In the genomic region with DNA sequence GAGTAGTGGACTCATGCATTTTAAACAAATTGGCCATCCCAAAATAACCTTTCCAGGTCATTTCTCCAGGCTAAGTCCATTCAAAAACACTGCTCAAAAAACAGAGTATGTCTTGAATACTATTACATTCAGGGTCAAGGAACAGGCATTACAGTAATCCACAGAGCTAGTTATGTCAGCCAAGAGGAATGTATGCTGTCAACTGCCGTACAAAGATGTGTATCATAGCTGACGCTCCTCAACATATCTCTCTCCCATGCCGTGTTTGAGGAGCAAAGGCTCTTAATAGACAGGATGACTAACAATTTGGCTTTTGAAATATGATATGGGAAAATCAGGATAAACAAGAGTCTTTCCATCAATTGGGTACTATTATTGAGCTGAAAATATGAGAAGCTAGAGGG, we compare ENCODE assay signal across 16 cellular contexts.
DNase-seq lines count a peak whose midpoint lies in the region; ATAC-seq, FAIRE-seq and TF ChIP-seq lines count a peak whose summit lies in the region.
"Had no signal": no experiment of that assay in that cellular context is flagged by ENCODE, and none has a peak within 500 bp of the region (broad histone marks: within the 10 kb centered on the region; RNA-seq: fewer than 3 reads in every experiment).

No MANE protein-coding gene starts in this region.

- H3K4me2 ChIP-seq in HepG2 (ENCODE audit: low read depth, low read length), result no peak overlapping the region

- DNase-seq in HepG2 (ENCODE audit: low spot score) (peak; percentile 25), right lobe of liver (no peak), amniotic epithelial cell (ENCODE audit: low read depth) (peak; percentile 97), glomerular visceral epithelial cell (ENCODE audit: extremely low spot score) (peak; percentile 85), NCI-H774 (lab: John Stamatoyannopoulos, UW) (no peak), NCI-H748 (lab: John Stamatoyannopoulos, UW; ENCODE audit: unreplicated experiment) (no peak)
- DNase-seq: activated CD8-positive, alpha-beta T cell treated with anti-CD3 and anti-CD28 coated beads for 36 hours; activated naive CD8-positive, alpha-beta T cell treated with anti-CD3 and anti-CD28 coated beads, Interleukin-2, amount 10 ng/mL, durations not matched to agents 7 days and 5 days; NCI-H2171; small intestine; stimulated activated CD8-positive, alpha-beta memory T cell treated with anti-CD3 and anti-CD28 coated beads, Interleukin-4, amount 100 ng/mL, for 48 hours had no signal

- no peaks in the 10 kb centered on the region for H3K27me3 ChIP-seq in HepG2 (ENCODE audit: control insufficient read depth in 1 of 2, insufficient read depth in 2 of 2, low read length in 2 of 2)
- H3K27me3 ChIP-seq in right lobe of liver, result no peaks in the 10 kb centered on the region

- CTCF ChIA-PET in HepG2 (lab: Yijun Ruan, JAX; ENCODE audit: low intra/inter-chr PET ratio, low total read pairs), result no interaction called here

- H3K9ac ChIP-seq in HepG2 (ENCODE audit: insufficient read depth, low read depth, low read length), result no peak overlapping the region

- no peak overlapping the region for H2AFZ ChIP-seq in HepG2 (ENCODE audit: low read length)

- no peak for TF ChIP-seq RAD21 in HepG2 (CRISPR knock-in tag; IDR thresholded peaks at IDR 0.05)

- no peaks in the 10 kb centered on the region for H3K36me3 ChIP-seq in HepG2 (replicated peaks in 1 of 2; ENCODE audit: control insufficient read depth in 1 of 2, insufficient read depth in 2 of 2, low read length in 2 of 2)
- H3K36me3 ChIP-seq in right lobe of liver, result no peaks in the 10 kb centered on the region

- no peak for TF ChIP-seq CTCF in HepG2 (CRISPR knock-in tag; IDR thresholded peaks at IDR 0.05)
- no peak for TF ChIP-seq CTCF in right lobe of liver (IDR thresholded peaks at IDR 0.05)

- TF ChIP-seq POLR2A in HepG2 (IDR thresholded peaks at IDR 0.05; ENCODE audit: insufficient read depth in 1 of 2, low read depth in 2 of 2, low read length in 2 of 2), result no peak
- no peak for TF ChIP-seq POLR2A in right lobe of liver (IDR thresholded peaks at IDR 0.05)

- no peak for FAIRE-seq in HepG2 (lab: Jason Lieb, UNC)
- FAIRE-seq: A204.1, endothelial cell of umbilical vein, small intestine had no signal

- intact Hi-C loops in HepG2 (cut with micrococcal nuclease; ENCODE audit: unreplicated experiment), result no loop called here
- intact Hi-C loops in right lobe of liver (cut with DNase I), result no loop called here

- 2% methylated on average over 3 of the region's 3 CpGs for WGBS in HepG2 (ENCODE audit: low lambda C conversion rate)
- 73% methylated on average over 3 of the region's 3 CpGs for WGBS in right lobe of liver (ENCODE audit: insufficient coverage, low coverage, low lambda C conversion rate, missing lambda C conversion rate)

- TF ChIP-seq EP300 in HepG2 (IDR thresholded peaks at IDR 0.05; ENCODE audit: low read depth in 2 of 2, low read length in 2 of 2), result no peak
- no peak for TF ChIP-seq EP300 in HepG2 (CRISPR knock-in tag; IDR thresholded peaks at IDR 0.05; ENCODE audit: borderline replicate concordance)

- H3K27ac ChIP-seq in HepG2 (ENCODE audit: extremely low read length, insufficient read depth, low read length) (no peak overlapping the region), right lobe of liver (no peak overlapping the region)

- ATAC-seq in HepG2 (no peak), right lobe of liver (no peak), GM21717 (IDR thresholded peaks at IDR 0.05; ENCODE audit: unreplicated experiment) (no peak), GM21381 (IDR thresholded peaks at IDR 0.05; ENCODE audit: unreplicated experiment) (no peak)
- ATAC-seq: activated CD8-positive, alpha-beta T cell treated with anti-CD3 and anti-CD28 coated beads for 36 hours had no signal

- BruUV-seq in HepG2 (replicated peaks; lab: Mats Ljungman, UMichigan), result no TSS peak

- in situ Hi-C loops in HepG2 (cut with HindIII; ENCODE audit: extremely low pct_ligation_motif_present, low pct_unique_long_range_greater_than_20kb), result no loop called here

- H3K4me1 ChIP-seq in HepG2 (ENCODE audit: insufficient read depth, low read length) (no peaks in the 10 kb centered on the region), right lobe of liver (no peaks in the 10 kb centered on the region)

- H3K79me2 ChIP-seq in HepG2 (ENCODE audit: insufficient read depth, low read length), result no peaks in the 10 kb centered on the region

- H3K9me3 ChIP-seq in HepG2 (ENCODE audit: low read length) (no peaks in the 10 kb centered on the region), right lobe of liver (no peaks in the 10 kb centered on the region)

- POLR2A ChIA-PET in HepG2 (lab: Yijun Ruan, JAX), result no interaction called here

- no peaks in the 10 kb centered on the region for H4K20me1 ChIP-seq in HepG2 (ENCODE audit: insufficient read depth, low read length)

- H3K4me3 ChIP-seq in HepG2 (replicated peaks in 1 of 3; ENCODE audit: insufficient read depth in 1 of 3, low read depth in 2 of 3, low read length in 3 of 3) (no peak overlapping the region), right lobe of liver (no peak overlapping the region)
- H3K4me3 ChIP-seq: lung had no signal

TF ChIP-seq in HepG2, 621 proteins besides CTCF, POLR2A, EP300 and RAD21:
- TF ChIP-seq RFX5 (IDR thresholded peaks at IDR 0.05; ENCODE audit: low read depth, low read length) (no peak), MYNN (CRISPR knock-in tag; IDR thresholded peaks at IDR 0.05; ENCODE audit: low read depth) (no peak)
TF ChIP-seq in HepG2: peak in this region for 0.

Comparison
In these comparisons a context has a peak if more than half of its experiments do, and no peak if none do; other contexts are left out.
1. DNase-seq: peak in HepG2 (single experiment), amniotic epithelial cell (single experiment) and glomerular visceral epithelial cell (single experiment); none in right lobe of liver (0 of 3), NCI-H774 (single experiment) and NCI-H748 (single experiment).